1 cellular context compared by ENCODE assay signal in genomic region chr1:231162970-231163830, GRCh38.
TF ChIP-seq lines count a peak whose summit lies in the region.

No MANE protein-coding gene starts in this region.

TF ChIP-seq in HepG2, 621 proteins besides CTCF, POLR2A, EP300 and RAD21 (continued from another document):
- TF ChIP-seq NFAT5 (CRISPR knock-in tag; IDR thresholded peaks at IDR 0.05) (no peak), CCAR2 (optimal IDR thresholded peaks at IDR 0.05; ENCODE audit: low read depth, low read length) (no peak), PITX1 (CRISPR knock-in tag; IDR thresholded peaks at IDR 0.05) (no peak), FOXP4 (CRISPR knock-in tag; IDR thresholded peaks at IDR 0.05) (no peak), NAIF1 (CRISPR knock-in tag; IDR thresholded peaks at IDR 0.05; ENCODE audit: borderline replicate concordance) (no peak), ATAD3A (CRISPR knock-in tag; IDR thresholded peaks at IDR 0.05) (no peak), NBN (conservative IDR thresholded peaks at IDR 0.05) (no peak), TFDP2 (CRISPR knock-in tag; IDR thresholded peaks at IDR 0.05) (no peak), RFXANK (CRISPR knock-in tag; IDR thresholded peaks at IDR 0.05) (no peak), BCLAF1 (IDR thresholded peaks at IDR 0.05) (no peak), RBFOX2 (IDR thresholded peaks at IDR 0.05; ENCODE audit: low read depth, low read length) (no peak), ZFP90 (CRISPR knock-in tag; IDR thresholded peaks at IDR 0.05; ENCODE audit: borderline replicate concordance) (no peak), RFX3 (CRISPR knock-in tag; IDR thresholded peaks at IDR 0.05) (no peak)
